In the genomic region with DNA sequence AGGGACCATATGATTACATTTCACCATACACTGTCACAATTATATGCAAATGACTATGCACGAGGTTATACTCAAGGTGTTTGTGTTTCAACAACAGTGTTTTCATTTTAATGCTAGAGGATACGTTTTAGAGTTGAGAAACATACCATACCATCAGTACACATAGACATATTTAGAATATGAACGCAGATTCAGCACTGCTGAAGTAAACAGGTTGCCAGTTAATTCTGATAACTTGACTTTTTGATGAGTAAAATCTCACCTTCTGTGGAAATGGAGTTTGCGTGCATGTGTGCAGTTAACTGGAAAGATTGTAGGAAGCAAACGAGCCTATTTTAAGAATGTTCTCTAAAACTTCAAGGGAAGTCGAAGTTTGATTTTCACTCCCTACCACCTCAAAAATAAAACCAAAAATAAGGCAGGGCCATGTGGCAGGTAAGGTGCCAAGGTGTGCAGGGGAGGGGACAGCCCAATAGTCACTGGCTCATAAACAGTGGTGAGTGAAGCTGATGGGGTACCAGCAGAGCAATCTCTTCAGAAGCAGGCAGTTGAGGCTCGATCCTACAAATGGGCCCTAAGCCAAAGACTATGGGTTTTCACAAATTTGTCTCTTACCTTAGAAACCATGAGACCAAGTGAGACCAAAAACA, we compare ENCODE assay signal across 26 cellular contexts.
"Had no signal": no experiment of that assay in that cellular context is flagged by ENCODE, and none has a peak within 500 bp of the region (broad histone marks: within the 10 kb centered on the region; RNA-seq: fewer than 3 reads in every experiment).

No MANE protein-coding gene starts in this region.

- H3K4me3 Mint-ChIP-seq: activated CD8-positive, alpha-beta T cell treated with anti-CD3 and anti-CD28 coated beads for 36 hours; activated naive CD4-positive, alpha-beta T cell treated with anti-CD3 and anti-CD28 coated beads for 36 hours; activated naive CD8-positive, alpha-beta T cell; activated T-helper 1 cell treated with anti-CD3 and anti-CD28 coated beads, Interleukin-12 subunit alpha, Interleukin-12 subunit beta, Interleukin-2, Interleukin-4 antibody, amounts not matched to agents 30 ng/mL and 10 ng/mL and 1 ng/mL, durations not matched to agents 14 hours and 24 hours and 36 hours had no signal

- H3K27me3 Mint-ChIP-seq: activated CD8-positive, alpha-beta T cell treated with anti-CD3 and anti-CD28 coated beads for 36 hours; activated naive CD8-positive, alpha-beta T cell had no signal

- H3K4me1 ChIP-seq: Peyer's patch had no signal

- H3K4me3 ChIP-seq: coronary artery, Peyer's patch, SJCRH30 had no signal

- H3K9me3 ChIP-seq: Peyer's patch, SJCRH30, SK-N-SH had no signal

- H3K36me3 Mint-ChIP-seq: activated naive CD8-positive, alpha-beta T cell had no signal

- H3K9ac ChIP-seq: SK-N-SH had no signal

- ATAC-seq: activated CD8-positive, alpha-beta T cell treated with anti-CD3 and anti-CD28 coated beads for 36 hours had no signal

- H3K9me3 Mint-ChIP-seq: activated naive CD4-positive, alpha-beta T cell treated with anti-CD3 and anti-CD28 coated beads for 36 hours; activated T-helper 1 cell treated with anti-CD3 and anti-CD28 coated beads, Interleukin-12 subunit alpha, Interleukin-12 subunit beta, Interleukin-2, Interleukin-4 antibody, amounts not matched to agents 30 ng/mL and 10 ng/mL and 1 ng/mL, durations not matched to agents 14 hours and 24 hours and 36 hours had no signal

- H3K4me2 ChIP-seq: SK-N-SH had no signal

- H3K27ac Mint-ChIP-seq: activated CD8-positive, alpha-beta T cell treated with anti-CD3 and anti-CD28 coated beads for 36 hours; activated naive CD4-positive, alpha-beta T cell treated with anti-CD3 and anti-CD28 coated beads for 36 hours; activated naive CD8-positive, alpha-beta T cell; activated T-helper 1 cell treated with anti-CD3 and anti-CD28 coated beads, Interleukin-12 subunit alpha, Interleukin-12 subunit beta, Interleukin-2, Interleukin-4 antibody, amounts not matched to agents 30 ng/mL and 10 ng/mL and 1 ng/mL, durations not matched to agents 14 hours and 24 hours and 36 hours had no signal

- DNase-seq: activated CD4-positive, alpha-beta T cell treated with anti-CD3 and anti-CD28 coated beads for 1 hour; activated CD4-positive, alpha-beta T cell treated with anti-CD3 and anti-CD28 coated beads, Interleukin-2, amount 50 U/mL, for 1 hour; activated CD8-positive, alpha-beta memory T cell treated with anti-CD3 and anti-CD28 coated beads, Interleukin-2, amount 50 U/mL, for 4 hours; activated CD8-positive, alpha-beta T cell treated with anti-CD3 and anti-CD28 coated beads for 36 hours; activated gamma-delta T cell; activated naive CD4-positive, alpha-beta T cell treated with anti-CD3 and anti-CD28 coated beads for 36 hours; activated T-cell treated with anti-CD3 and anti-CD28 coated beads, Interleukin-2, amount 50 U/mL, for 1 hour; amygdala; caudate nucleus; Karpas-422; MM.1S; NCI-H1105; NCI-H1436 treated with DMSO at 0.1 percent for 48 hours; NCI-H187; NCI-H2081; NCI-H446; NCI-H524; Peyer's patch; Right ventricle myocardium superior; SJCRH30; SK-N-SH; T-helper 1 cell had no signal

- H3K27ac ChIP-seq: coronary artery, Peyer's patch, RWPE1, SJCRH30 had no signal

- H3K27me3 ChIP-seq: Peyer's patch, SJCRH30 had no signal

- H3K36me3 ChIP-seq: Peyer's patch, SJCRH30 had no signal
